In the genomic region with DNA sequence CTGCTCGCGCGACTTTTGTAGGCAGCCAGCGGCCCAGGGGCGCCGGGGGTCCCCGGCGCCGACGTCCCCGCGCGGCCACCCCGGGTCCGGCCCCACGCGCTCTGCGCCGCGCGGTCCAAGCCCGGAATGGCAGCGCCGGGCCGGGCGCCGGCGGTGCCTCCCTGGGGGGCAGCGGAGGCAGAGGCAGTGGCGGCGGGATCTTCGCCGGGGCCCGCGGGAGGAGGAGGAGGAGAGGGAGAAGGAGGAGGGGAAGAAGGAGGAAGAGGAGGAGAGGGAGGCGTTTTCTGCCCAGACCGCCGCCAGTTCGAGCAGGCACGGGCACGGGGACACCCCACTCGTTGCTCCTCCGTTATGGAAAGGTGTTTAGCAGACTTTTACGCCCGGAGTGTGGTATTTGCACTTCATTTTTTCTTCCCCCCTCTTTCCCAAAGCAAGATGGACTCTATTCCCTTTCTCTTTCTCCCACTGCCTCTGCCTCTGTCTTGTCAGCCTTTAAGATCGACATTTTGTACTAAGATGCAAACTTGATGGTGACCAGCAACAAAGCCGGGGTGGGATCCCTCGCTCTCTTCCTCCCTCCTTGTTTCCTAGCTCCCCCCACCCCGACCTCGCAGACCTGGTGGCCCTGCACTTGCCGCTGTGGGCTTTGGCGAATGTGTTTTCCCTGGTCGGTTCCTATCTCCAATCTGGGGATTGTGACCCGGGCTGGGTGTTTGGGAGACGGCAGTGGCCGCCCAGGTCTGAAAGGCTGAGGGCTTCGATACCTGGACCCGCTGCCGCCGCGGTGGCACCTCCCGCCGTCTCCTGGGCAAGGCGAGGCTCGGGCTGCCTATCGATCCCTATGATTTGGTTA, we compare ENCODE assay signal across 1 cellular context.
TF ChIP-seq lines count a peak whose summit lies in the region.

No MANE protein-coding gene starts in this region.

TF ChIP-seq in K562, 482 proteins besides CTCF, POLR2A, EP300 and RAD21 (continued from another document and continues in another):
- no peak for TF ChIP-seq MCM2 (IDR thresholded peaks at IDR 0.05; ENCODE audit: low read depth)
- no peak for TF ChIP-seq SMARCE1 (IDR thresholded peaks at IDR 0.05)
- peak; percentile 50; the same call in 1 of the 2 replicates for TF ChIP-seq RBFOX2 (IDR thresholded peaks at IDR 0.05; ENCODE audit: low read depth, low read length)
- TF ChIP-seq, protein P1, sequence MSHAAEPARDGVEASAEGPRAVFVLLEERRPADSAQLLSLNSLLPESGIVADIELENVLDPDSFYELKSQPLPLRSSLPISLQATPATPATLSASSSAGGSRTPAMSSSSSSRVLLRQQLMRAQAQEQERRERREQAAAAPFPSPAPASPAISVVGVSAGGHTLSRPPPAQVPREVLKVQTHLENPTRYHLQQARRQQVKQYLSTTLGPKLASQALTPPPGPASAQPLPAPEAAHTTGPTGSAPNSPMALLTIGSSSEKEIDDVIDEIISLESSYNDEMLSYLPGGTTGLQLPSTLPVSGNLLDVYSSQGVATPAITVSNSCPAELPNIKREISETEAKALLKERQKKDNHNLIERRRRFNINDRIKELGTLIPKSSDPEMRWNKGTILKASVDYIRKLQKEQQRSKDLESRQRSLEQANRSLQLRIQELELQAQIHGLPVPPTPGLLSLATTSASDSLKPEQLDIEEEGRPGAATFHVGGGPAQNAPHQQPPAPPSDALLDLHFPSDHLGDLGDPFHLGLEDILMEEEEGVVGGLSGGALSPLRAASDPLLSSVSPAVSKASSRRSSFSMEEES (CRISPR knock-in tag; IDR thresholded peaks at IDR 0.05), result no peak
- TF ChIP-seq NRF1 (conservative IDR thresholded peaks at IDR 0.05 in 1 of 2, IDR thresholded peaks at IDR 0.05 in 1 of 2), result no peak
- TF ChIP-seq POLR2AphosphoS5 (IDR thresholded peaks at IDR 0.05; ENCODE audit: control insufficient read depth, insufficient read depth, low read depth, low read length), result no peak
- no peak for TF ChIP-seq SRSF1 (IDR thresholded peaks at IDR 0.05; ENCODE audit: low read depth, low read length)
- no peak for TF ChIP-seq NCOA4 (IDR thresholded peaks at IDR 0.05; ENCODE audit: partially characterized antibody)
- peak; percentile 74; the same call in 1 of the 2 replicates for TF ChIP-seq ZBTB7A (IDR thresholded peaks at IDR 0.05; ENCODE audit: borderline replicate concordance, control insufficient read depth, low read depth, low read length)
- TF ChIP-seq SIN3A (IDR thresholded peaks at IDR 0.05; ENCODE audit: borderline replicate concordance in 2 of 2, control insufficient read depth in 1 of 2, low read depth in 2 of 2, low read length in 2 of 2), result no peak; a peak in 1 of 4 replicates
- TF ChIP-seq FOXJ2 (tag; IDR thresholded peaks at IDR 0.05), result no peak
- no peak for TF ChIP-seq POLR3G (IDR thresholded peaks at IDR 0.05; ENCODE audit: extremely low read depth, insufficient read length, insufficient replicate concordance)
- no peak for TF ChIP-seq ZNF23 (CRISPR knock-in tag; IDR thresholded peaks at IDR 0.05)
- TF ChIP-seq ZNF785 (CRISPR knock-in tag; IDR thresholded peaks at IDR 0.05), result no peak
- no peak for TF ChIP-seq STAG1 (CRISPR knock-in tag; IDR thresholded peaks at IDR 0.05; ENCODE audit: borderline replicate concordance)
- no peak for TF ChIP-seq NEUROD1 (IDR thresholded peaks at IDR 0.05; ENCODE audit: borderline replicate concordance, low read depth, low read length, partially characterized antibody)
- no peak for TF ChIP-seq TRIM28 (IDR thresholded peaks at IDR 0.05)
- no peak for TF ChIP-seq EGR1 (conservative IDR thresholded peaks at IDR 0.05)
- TF ChIP-seq, protein P2, sequence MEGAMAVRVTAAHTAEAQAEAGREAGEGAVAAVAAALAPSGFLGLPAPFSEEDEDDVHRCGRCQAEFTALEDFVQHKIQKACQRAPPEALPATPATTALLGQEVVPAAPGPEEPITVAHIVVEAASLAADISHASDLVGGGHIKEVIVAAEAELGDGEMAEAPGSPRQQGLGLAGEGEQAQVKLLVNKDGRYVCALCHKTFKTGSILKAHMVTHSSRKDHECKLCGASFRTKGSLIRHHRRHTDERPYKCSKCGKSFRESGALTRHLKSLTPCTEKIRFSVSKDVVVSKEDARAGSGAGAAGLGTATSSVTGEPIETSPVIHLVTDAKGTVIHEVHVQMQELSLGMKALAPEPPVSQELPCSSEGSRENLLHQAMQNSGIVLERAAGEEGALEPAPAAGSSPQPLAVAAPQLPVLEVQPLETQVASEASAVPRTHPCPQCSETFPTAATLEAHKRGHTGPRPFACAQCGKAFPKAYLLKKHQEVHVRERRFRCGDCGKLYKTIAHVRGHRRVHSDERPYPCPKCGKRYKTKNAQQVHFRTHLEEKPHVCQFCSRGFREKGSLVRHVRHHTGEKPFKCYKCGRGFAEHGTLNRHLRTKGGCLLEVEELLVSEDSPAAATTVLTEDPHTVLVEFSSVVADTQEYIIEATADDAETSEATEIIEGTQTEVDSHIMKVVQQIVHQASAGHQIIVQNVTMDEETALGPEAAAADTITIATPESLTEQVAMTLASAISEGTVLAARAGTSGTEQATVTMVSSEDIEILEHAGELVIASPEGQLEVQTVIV (CRISPR knock-in tag; IDR thresholded peaks at IDR 0.05; ENCODE audit: borderline replicate concordance), result no peak
- TF ChIP-seq TCF7L2 (IDR thresholded peaks at IDR 0.05; ENCODE audit: low read depth, low read length), result no peak
- TF ChIP-seq, protein P3, sequence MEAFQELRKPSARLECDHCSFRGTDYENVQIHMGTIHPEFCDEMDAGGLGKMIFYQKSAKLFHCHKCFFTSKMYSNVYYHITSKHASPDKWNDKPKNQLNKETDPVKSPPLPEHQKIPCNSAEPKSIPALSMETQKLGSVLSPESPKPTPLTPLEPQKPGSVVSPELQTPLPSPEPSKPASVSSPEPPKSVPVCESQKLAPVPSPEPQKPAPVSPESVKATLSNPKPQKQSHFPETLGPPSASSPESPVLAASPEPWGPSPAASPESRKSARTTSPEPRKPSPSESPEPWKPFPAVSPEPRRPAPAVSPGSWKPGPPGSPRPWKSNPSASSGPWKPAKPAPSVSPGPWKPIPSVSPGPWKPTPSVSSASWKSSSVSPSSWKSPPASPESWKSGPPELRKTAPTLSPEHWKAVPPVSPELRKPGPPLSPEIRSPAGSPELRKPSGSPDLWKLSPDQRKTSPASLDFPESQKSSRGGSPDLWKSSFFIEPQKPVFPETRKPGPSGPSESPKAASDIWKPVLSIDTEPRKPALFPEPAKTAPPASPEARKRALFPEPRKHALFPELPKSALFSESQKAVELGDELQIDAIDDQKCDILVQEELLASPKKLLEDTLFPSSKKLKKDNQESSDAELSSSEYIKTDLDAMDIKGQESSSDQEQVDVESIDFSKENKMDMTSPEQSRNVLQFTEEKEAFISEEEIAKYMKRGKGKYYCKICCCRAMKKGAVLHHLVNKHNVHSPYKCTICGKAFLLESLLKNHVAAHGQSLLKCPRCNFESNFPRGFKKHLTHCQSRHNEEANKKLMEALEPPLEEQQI (IDR thresholded peaks at IDR 0.05), result no peak
- TF ChIP-seq NCOR1 (IDR thresholded peaks at IDR 0.05), result no peak
- TF ChIP-seq HMG20A (CRISPR knock-in tag; conservative IDR thresholded peaks at IDR 0.05), result no peak
- TF ChIP-seq, protein P4, sequence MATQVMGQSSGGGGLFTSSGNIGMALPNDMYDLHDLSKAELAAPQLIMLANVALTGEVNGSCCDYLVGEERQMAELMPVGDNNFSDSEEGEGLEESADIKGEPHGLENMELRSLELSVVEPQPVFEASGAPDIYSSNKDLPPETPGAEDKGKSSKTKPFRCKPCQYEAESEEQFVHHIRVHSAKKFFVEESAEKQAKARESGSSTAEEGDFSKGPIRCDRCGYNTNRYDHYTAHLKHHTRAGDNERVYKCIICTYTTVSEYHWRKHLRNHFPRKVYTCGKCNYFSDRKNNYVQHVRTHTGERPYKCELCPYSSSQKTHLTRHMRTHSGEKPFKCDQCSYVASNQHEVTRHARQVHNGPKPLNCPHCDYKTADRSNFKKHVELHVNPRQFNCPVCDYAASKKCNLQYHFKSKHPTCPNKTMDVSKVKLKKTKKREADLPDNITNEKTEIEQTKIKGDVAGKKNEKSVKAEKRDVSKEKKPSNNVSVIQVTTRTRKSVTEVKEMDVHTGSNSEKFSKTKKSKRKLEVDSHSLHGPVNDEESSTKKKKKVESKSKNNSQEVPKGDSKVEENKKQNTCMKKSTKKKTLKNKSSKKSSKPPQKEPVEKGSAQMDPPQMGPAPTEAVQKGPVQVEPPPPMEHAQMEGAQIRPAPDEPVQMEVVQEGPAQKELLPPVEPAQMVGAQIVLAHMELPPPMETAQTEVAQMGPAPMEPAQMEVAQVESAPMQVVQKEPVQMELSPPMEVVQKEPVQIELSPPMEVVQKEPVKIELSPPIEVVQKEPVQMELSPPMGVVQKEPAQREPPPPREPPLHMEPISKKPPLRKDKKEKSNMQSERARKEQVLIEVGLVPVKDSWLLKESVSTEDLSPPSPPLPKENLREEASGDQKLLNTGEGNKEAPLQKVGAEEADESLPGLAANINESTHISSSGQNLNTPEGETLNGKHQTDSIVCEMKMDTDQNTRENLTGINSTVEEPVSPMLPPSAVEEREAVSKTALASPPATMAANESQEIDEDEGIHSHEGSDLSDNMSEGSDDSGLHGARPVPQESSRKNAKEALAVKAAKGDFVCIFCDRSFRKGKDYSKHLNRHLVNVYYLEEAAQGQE (CRISPR knock-in tag; IDR thresholded peaks at IDR 0.05; ENCODE audit: low read depth), result no peak
- TF ChIP-seq, protein P5, sequence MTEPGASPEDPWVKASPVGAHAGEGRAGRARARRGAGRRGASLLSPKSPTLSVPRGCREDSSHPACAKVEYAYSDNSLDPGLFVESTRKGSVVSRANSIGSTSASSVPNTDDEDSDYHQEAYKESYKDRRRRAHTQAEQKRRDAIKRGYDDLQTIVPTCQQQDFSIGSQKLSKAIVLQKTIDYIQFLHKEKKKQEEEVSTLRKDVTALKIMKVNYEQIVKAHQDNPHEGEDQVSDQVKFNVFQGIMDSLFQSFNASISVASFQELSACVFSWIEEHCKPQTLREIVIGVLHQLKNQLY (CRISPR knock-in tag; conservative IDR thresholded peaks at IDR 0.05), result no peak
- TF ChIP-seq PHF20 (IDR thresholded peaks at IDR 0.05; ENCODE audit: partially characterized antibody), result no peak
- TF ChIP-seq ZNF174 (CRISPR knock-in tag; IDR thresholded peaks at IDR 0.05), result no peak
- TF ChIP-seq NFE2 (IDR thresholded peaks at IDR 0.05; ENCODE audit: low read depth), result no peak
- TF ChIP-seq JUNB (CRISPR knock-in tag; conservative IDR thresholded peaks at IDR 0.05), result no peak
- TF ChIP-seq TEAD2 (tag; IDR thresholded peaks at IDR 0.05), result no peak
- no peak for TF ChIP-seq CREB1 (IDR thresholded peaks at IDR 0.05)
- TF ChIP-seq CREB1 (CRISPR knock-in tag; IDR thresholded peaks at IDR 0.05), result no peak
- TF ChIP-seq TEAD4 (IDR thresholded peaks at IDR 0.05; ENCODE audit: low read length), result no peak
- no peak for TF ChIP-seq TEAD4 (CRISPR knock-in tag; IDR thresholded peaks at IDR 0.05; ENCODE audit: borderline replicate concordance)
- TF ChIP-seq C11orf30 (IDR thresholded peaks at IDR 0.05; ENCODE audit: low read depth), result no peak
- peak; percentile 44 for TF ChIP-seq POLR2G (IDR thresholded peaks at IDR 0.05; ENCODE audit: low read depth, low read length)
- TF ChIP-seq, protein P6, sequence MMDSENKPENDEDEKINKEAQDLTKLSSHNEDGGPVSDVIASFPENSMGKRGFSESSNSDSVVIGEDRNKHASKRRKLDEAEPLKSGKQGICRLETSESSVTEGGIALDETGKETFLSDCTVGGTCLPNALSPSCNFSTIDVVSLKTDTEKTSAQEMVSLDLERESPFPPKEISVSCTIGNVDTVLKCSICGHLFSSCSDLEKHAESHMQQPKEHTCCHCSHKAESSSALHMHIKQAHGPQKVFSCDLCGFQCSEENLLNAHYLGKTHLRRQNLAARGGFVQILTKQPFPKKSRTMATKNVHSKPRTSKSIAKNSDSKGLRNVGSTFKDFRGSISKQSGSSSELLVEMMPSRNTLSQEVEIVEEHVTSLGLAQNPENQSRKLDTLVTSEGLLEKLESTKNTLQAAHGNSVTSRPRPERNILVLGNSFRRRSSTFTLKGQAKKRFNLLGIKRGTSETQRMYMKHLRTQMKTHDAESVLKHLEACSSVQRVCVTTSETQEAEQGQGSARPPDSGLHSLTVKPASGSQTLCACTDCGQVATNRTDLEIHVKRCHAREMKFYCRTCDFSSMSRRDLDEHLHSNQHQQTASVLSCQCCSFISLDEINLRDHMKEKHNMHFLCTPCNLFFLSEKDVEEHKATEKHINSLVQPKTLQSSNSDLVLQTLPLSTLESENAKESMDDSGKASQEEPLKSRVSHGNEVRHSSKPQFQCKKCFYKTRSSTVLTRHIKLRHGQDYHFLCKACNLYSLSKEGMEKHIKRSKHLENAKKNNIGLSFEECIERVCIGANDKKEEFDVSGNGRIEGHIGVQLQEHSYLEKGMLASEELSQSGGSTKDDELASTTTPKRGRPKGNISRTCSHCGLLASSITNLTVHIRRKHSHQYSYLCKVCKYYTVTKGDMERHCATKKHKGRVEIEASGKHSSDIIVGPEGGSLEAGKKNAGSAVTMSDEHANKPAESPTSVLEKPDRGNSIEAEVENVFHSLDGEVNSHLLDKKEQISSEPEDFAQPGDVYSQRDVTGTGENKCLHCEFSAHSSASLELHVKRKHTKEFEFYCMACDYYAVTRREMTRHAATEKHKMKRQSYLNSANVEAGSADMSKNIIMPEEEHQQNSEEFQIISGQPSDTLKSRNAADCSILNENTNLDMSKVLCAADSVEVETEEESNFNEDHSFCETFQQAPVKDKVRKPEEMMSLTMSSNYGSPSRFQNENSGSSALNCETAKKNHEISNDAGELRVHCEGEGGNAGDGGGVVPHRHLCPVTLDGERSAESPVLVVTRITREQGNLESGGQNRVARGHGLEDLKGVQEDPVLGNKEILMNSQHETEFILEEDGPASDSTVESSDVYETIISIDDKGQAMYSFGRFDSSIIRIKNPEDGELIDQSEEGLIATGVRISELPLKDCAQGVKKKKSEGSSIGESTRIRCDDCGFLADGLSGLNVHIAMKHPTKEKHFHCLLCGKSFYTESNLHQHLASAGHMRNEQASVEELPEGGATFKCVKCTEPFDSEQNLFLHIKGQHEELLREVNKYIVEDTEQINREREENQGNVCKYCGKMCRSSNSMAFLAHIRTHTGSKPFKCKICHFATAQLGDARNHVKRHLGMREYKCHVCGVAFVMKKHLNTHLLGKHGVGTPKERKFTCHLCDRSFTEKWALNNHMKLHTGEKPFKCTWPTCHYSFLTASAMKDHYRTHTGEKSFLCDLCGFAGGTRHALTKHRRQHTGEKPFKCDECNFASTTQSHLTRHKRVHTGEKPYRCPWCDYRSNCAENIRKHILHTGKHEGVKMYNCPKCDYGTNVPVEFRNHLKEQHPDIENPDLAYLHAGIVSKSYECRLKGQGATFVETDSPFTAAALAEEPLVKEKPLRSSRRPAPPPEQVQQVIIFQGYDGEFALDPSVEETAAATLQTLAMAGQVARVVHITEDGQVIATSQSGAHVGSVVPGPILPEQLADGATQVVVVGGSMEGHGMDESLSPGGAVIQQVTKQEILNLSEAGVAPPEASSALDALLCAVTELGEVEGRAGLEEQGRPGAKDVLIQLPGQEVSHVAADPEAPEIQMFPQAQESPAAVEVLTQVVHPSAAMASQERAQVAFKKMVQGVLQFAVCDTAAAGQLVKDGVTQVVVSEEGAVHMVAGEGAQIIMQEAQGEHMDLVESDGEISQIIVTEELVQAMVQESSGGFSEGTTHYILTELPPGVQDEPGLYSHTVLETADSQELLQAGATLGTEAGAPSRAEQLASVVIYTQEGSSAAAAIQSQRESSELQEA (IDR thresholded peaks at IDR 0.05; ENCODE audit: low read depth), result no peak
- TF ChIP-seq KHSRP (IDR thresholded peaks at IDR 0.05), result no peak
